ENCODE assay signal across 10 cellular contexts in genomic region chr7:11373546-11374142, GRCh38.
DNase-seq lines count a peak whose midpoint lies in the region; ATAC-seq and TF ChIP-seq lines count a peak whose summit lies in the region.
"Had no signal": no experiment of that assay in that cellular context is flagged by ENCODE, and none has a peak within 500 bp of the region (broad histone marks: within the 10 kb centered on the region; RNA-seq: fewer than 3 reads in every experiment).

No MANE protein-coding gene starts in this region.

- intact Hi-C loops in CD8-positive, alpha-beta T cell (cut with DNase I, micrococcal nuclease), result no loop called here

- no peaks in the 10 kb centered on the region for H3K9me2 ChIP-seq in Karpas-422 (replicated peaks; ENCODE audit: insufficient read depth, low read length)

- H3K27ac ChIP-seq in Karpas-422 (ENCODE audit: low read length) (no peak overlapping the region), WERI-Rb-1 (no peak overlapping the region)
- no peak overlapping the region for H3K27ac ChIP-seq in CD8-positive, alpha-beta T cell (ENCODE audit: low read depth, low read length)

- H3K36me3 Mint-ChIP-seq in CD8-positive, alpha-beta T cell, result no peaks in the 10 kb centered on the region
- H3K36me3 Mint-ChIP-seq: activated naive CD8-positive, alpha-beta T cell treated with anti-CD3 and anti-CD28 coated beads, Interleukin-2, amount 10 ng/mL, durations not matched to agents 7 days and 5 days had no signal

- H3K36me3 ChIP-seq in GM06990 (ENCODE audit: control insufficient read depth, insufficient read depth, low read length) (no peaks in the 10 kb centered on the region), Karpas-422 (ENCODE audit: insufficient read depth, low read length) (no peaks in the 10 kb centered on the region), WERI-Rb-1 (no peaks in the 10 kb centered on the region)
- no peaks in the 10 kb centered on the region for H3K36me3 ChIP-seq in CD8-positive, alpha-beta T cell (ENCODE audit: insufficient read depth, low read length)

- H3K9ac ChIP-seq in Karpas-422 (ENCODE audit: low read length), result no peak overlapping the region

- H3K9me3 ChIP-seq in Karpas-422 (ENCODE audit: low read length) (no peaks in the 10 kb centered on the region), WERI-Rb-1 (ENCODE audit: severe bottlenecking) (no peaks in the 10 kb centered on the region)
- no peaks in the 10 kb centered on the region for H3K9me3 ChIP-seq in CD8-positive, alpha-beta T cell (ENCODE audit: low read length)

- H4K20me1 ChIP-seq in Karpas-422 (ENCODE audit: insufficient read depth, low read depth, low read length), result no peaks in the 10 kb centered on the region

- no peak overlapping the region for H3K4me2 ChIP-seq in Karpas-422 (ENCODE audit: low read depth, low read length, poor library complexity, severe bottlenecking)

- H3K27me3 ChIP-seq in GM06990 (replicated peaks; ENCODE audit: control insufficient read depth, insufficient read depth, low read length) (no peaks in the 10 kb centered on the region), Karpas-422 (ENCODE audit: low read length) (no peaks in the 10 kb centered on the region), WERI-Rb-1 (ENCODE audit: insufficient read depth, low read depth, severe bottlenecking) (no peaks in the 10 kb centered on the region)
- H3K27me3 ChIP-seq in CD8-positive, alpha-beta T cell (ENCODE audit: insufficient read depth, low read length), result no peaks in the 10 kb centered on the region

- H3K4me1 Mint-ChIP-seq in CD8-positive, alpha-beta T cell (ENCODE audit: low read depth), result no peaks in the 10 kb centered on the region
- H3K4me1 Mint-ChIP-seq: activated naive CD8-positive, alpha-beta T cell treated with anti-CD3 and anti-CD28 coated beads, Interleukin-2, amount 10 ng/mL, durations not matched to agents 7 days and 5 days had no signal

- H3K27me3 Mint-ChIP-seq in CD8-positive, alpha-beta T cell (ENCODE audit: low read depth), result no peaks in the 10 kb centered on the region

- POLR2A ChIA-PET in CD8-positive, alpha-beta T cell (lab: Charles Lee), result no interaction called here

- CTCF ChIA-PET in CD8-positive, alpha-beta T cell (lab: Charles Lee), result no interaction called here

- no peak for DNase-seq in GM06990 (ENCODE audit: extremely low read depth, insufficient read length)
- peak; percentile 69 for DNase-seq in Karpas-422
- no peak for DNase-seq in WERI-Rb-1
- peak; percentile 23 to 50 for DNase-seq in lung microvascular endothelial cell (ENCODE audit: low read depth in 2 of 2)
- DNase-seq in CD8-positive, alpha-beta T cell, result no peak
- no peak for DNase-seq in NCI-H187 (lab: John Stamatoyannopoulos, UW)
- no peak for DNase-seq in anterior cingulate cortex (lab: John Stamatoyannopoulos, UW)
- DNase-seq: activated naive CD8-positive, alpha-beta T cell treated with anti-CD3 and anti-CD28 coated beads, Interleukin-2, amount 10 ng/mL, durations not matched to agents 7 days and 5 days; stimulated activated CD4-positive, alpha-beta T cell treated with anti-CD3 and anti-CD28 coated beads, Interleukin-15, amount 100 ng/mL, for 24 hours had no signal

- H2AFZ ChIP-seq in Karpas-422 (ENCODE audit: low read length), result no peak overlapping the region

- H3K27ac Mint-ChIP-seq in CD8-positive, alpha-beta T cell, result no peak overlapping the region
- H3K27ac Mint-ChIP-seq: activated naive CD8-positive, alpha-beta T cell treated with anti-CD3 and anti-CD28 coated beads, Interleukin-2, amount 10 ng/mL, durations not matched to agents 7 days and 5 days had no signal

- H3K79me2 ChIP-seq in Karpas-422 (ENCODE audit: low read length), result no peaks in the 10 kb centered on the region

- no peak overlapping the region for H3K4me3 Mint-ChIP-seq in CD8-positive, alpha-beta T cell
- H3K4me3 Mint-ChIP-seq: activated naive CD8-positive, alpha-beta T cell treated with anti-CD3 and anti-CD28 coated beads, Interleukin-2, amount 10 ng/mL, durations not matched to agents 7 days and 5 days had no signal

- ATAC-seq in HG03520 (IDR thresholded peaks at IDR 0.05; ENCODE audit: unreplicated experiment), result no peak
- ATAC-seq in CD8-positive, alpha-beta T cell, result no peak

- H3K4me3 ChIP-seq in GM06990 (replicated peaks; ENCODE audit: low read depth, low read length) (no peak overlapping the region), Karpas-422 (ENCODE audit: low read length) (no peak overlapping the region), WERI-Rb-1 (ENCODE audit: low read depth, low read length) (no peak overlapping the region)
- H3K4me3 ChIP-seq in CD8-positive, alpha-beta T cell (ENCODE audit: low read depth, low read length), result no peak overlapping the region

- H3K4me1 ChIP-seq in Karpas-422 (ENCODE audit: low read length), result peaks cover 4% of the 10 kb centered on the region; the same call in 1 of the 2 replicates
- no peaks in the 10 kb centered on the region for H3K4me1 ChIP-seq in CD8-positive, alpha-beta T cell (ENCODE audit: insufficient read depth, low read length)

- no peaks in the 10 kb centered on the region for H3K9me3 Mint-ChIP-seq in CD8-positive, alpha-beta T cell
- H3K9me3 Mint-ChIP-seq: activated naive CD8-positive, alpha-beta T cell treated with anti-CD3 and anti-CD28 coated beads, Interleukin-2, amount 10 ng/mL, durations not matched to agents 7 days and 5 days had no signal

- TF ChIP-seq CTCF in GM06990 (IDR thresholded peaks at IDR 0.05; ENCODE audit: insufficient read depth, low read length, poor library complexity, severe bottlenecking), result peak; percentile 58
- TF ChIP-seq CTCF in WERI-Rb-1 (IDR thresholded peaks at IDR 0.05; ENCODE audit: low read depth, low read length), result 0 out of 2 replicates have a peak, but pooled peaks have one; percentile 13
- TF ChIP-seq CTCF in CD8-positive, alpha-beta T cell (IDR thresholded peaks at IDR 0.05), result no peak

Comparison
In these comparisons a context has a peak if more than half of its experiments do, and no peak if none do; other contexts are left out.
1. DNase-seq: peak in Karpas-422 (single experiment) and lung microvascular endothelial cell (2 of 2); none in GM06990 (single experiment), WERI-Rb-1 (single experiment), CD8-positive, alpha-beta T cell (0 of 7), NCI-H187 (0 of 2) and anterior cingulate cortex (0 of 58).